1 cellular context compared by ENCODE assay signal in genomic region chr12:7122876-7123769, GRCh38.
TF ChIP-seq lines count a peak whose summit lies in the region.

No MANE protein-coding gene starts in this region.

TF ChIP-seq in HepG2, 621 proteins besides CTCF, POLR2A, EP300 and RAD21 (continued from another document and continues in another):
- TF ChIP-seq ARID5B (CRISPR knock-in tag; IDR thresholded peaks at IDR 0.05): peak; percentile 53; the same call in 1 of the 2 replicates
- TF ChIP-seq ZNF337 (CRISPR knock-in tag; IDR thresholded peaks at IDR 0.05; ENCODE audit: borderline replicate concordance, low read depth): no peak
- TF ChIP-seq ZNF891 (CRISPR knock-in tag; IDR thresholded peaks at IDR 0.05): no peak
- 0 out of 2 replicates have a peak, but pooled peaks have one; percentile 29 for TF ChIP-seq HOXA3 (CRISPR knock-in tag; IDR thresholded peaks at IDR 0.05)
- TF ChIP-seq TRIM24 (CRISPR knock-in tag; IDR thresholded peaks at IDR 0.05): no peak
- no peak; the same call in 1 of the 2 replicates for TF ChIP-seq ZNF503 (CRISPR knock-in tag; IDR thresholded peaks at IDR 0.05)
- peak in 1 of 2 experiments; percentile 14; a peak in 1 of 4 replicates for TF ChIP-seq KLF16 (CRISPR knock-in tag; IDR thresholded peaks at IDR 0.05)
- no peak for TF ChIP-seq ZBED4 (CRISPR knock-in tag; IDR thresholded peaks at IDR 0.05; ENCODE audit: borderline replicate concordance)
- no peak for TF ChIP-seq THAP8 (CRISPR knock-in tag; IDR thresholded peaks at IDR 0.05; ENCODE audit: borderline replicate concordance)
- TF ChIP-seq ZNF687 (CRISPR knock-in tag; IDR thresholded peaks at IDR 0.05): peak; percentile 27; the same call in 1 of the 2 replicates
- TF ChIP-seq ZNF580 (CRISPR knock-in tag; IDR thresholded peaks at IDR 0.05; ENCODE audit: borderline replicate concordance, low read depth): no peak
- peak; percentile 89 for TF ChIP-seq THRA (CRISPR knock-in tag; IDR thresholded peaks at IDR 0.05; ENCODE audit: borderline replicate concordance)
- TF ChIP-seq EHMT2 (IDR thresholded peaks at IDR 0.05; ENCODE audit: borderline replicate concordance, low read depth, low read length): no peak
- TF ChIP-seq CREM (IDR thresholded peaks at IDR 0.05): no peak
- TF ChIP-seq CREM (CRISPR knock-in tag; IDR thresholded peaks at IDR 0.05): no peak
- TF ChIP-seq SMARCE1 (IDR thresholded peaks at IDR 0.05; ENCODE audit: borderline replicate concordance): no peak
- TF ChIP-seq ZNF597 (CRISPR knock-in tag; IDR thresholded peaks at IDR 0.05): no peak
- no peak for TF ChIP-seq SP1 (IDR thresholded peaks at IDR 0.05)
- 0 out of 2 replicates have a peak, but pooled peaks have one; percentile 36 for TF ChIP-seq SP1 (CRISPR knock-in tag; IDR thresholded peaks at IDR 0.05)
- no peak for TF ChIP-seq HOMEZ (CRISPR knock-in tag; IDR thresholded peaks at IDR 0.05; ENCODE audit: low read depth)
- TF ChIP-seq MED1 (CRISPR knock-in tag; IDR thresholded peaks at IDR 0.05): peak; percentile 60
- TF ChIP-seq NR2C2 (CRISPR knock-in tag; IDR thresholded peaks at IDR 0.05; ENCODE audit: borderline replicate concordance): peak; percentile 35; the same call in 1 of the 2 replicates
- no peak for TF ChIP-seq RERE (CRISPR knock-in tag; IDR thresholded peaks at IDR 0.05; ENCODE audit: low read depth)
- no peak for TF ChIP-seq ZNF724P (CRISPR knock-in tag; IDR thresholded peaks at IDR 0.05; ENCODE audit: borderline replicate concordance)
- TF ChIP-seq REPIN1 (CRISPR knock-in tag; IDR thresholded peaks at IDR 0.05; ENCODE audit: borderline replicate concordance, low read depth): 0 out of 2 replicates have a peak, but pooled peaks have one; percentile 36
